ENCODE assay signal across 30 cellular contexts in the genomic region with DNA sequence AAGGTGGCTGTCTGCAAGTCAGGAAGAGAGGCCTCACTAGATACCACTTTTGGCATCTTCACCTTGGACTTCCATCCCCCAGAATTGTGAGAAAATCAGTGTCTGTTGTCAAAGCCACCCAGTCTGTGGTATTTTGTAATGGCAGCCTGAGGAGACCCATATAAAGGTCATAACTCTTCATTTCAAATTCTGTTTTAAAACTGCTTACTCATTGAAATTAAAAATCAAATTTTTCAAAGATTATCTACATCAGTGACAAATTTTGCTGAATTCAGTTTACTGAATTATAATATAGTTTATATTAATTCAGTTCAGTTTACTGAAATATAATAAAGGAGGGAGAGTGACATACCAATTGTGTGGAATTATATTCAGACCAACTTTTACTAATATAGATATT.
"Had no signal": no experiment of that assay in that cellular context is flagged by ENCODE, and none has a peak within 500 bp of the region (broad histone marks: within the 10 kb centered on the region; RNA-seq: fewer than 3 reads in every experiment).

No MANE protein-coding gene starts in this region.

- H3K9me3 ChIP-seq: lower lobe of right lung, neutrophil, right atrium auricular region, stomach, testis, thyroid gland, transverse colon, upper lobe of left lung, vagina had no signal

- H3K4me2 ChIP-seq: neural progenitor cell had no signal

- H3K27ac ChIP-seq: left lung, lower lobe of right lung, neural progenitor cell, neutrophil, parathyroid adenoma, right atrium auricular region, skin epidermis, stomach, testis, thyroid gland, upper lobe of left lung, vagina had no signal

- H3K4me1 ChIP-seq: left lung, lower lobe of right lung, neural progenitor cell, parathyroid adenoma, right atrium auricular region, stomach, testis, thyroid gland, upper lobe of left lung, vagina had no signal

- H3K27me3 ChIP-seq: left lung, neural progenitor cell, neutrophil, right atrium auricular region, stomach, testis, thyroid gland, transverse colon, upper lobe of left lung, vagina had no signal

- DNase-seq: immature natural killer cell; kidney; left colon; left lung; lower lobe of right lung; mammary epithelial cell; mesendoderm; naive B cell; natural killer cell; nephron progenitor cell; occipital lobe; stimulated activated CD4-positive, alpha-beta T cell treated with anti-CD3 and anti-CD28 coated beads, Interleukin-12 subunit alpha, Interleukin-12 subunit beta, amount 100 ng/mL, for 4 hours; stimulated activated CD4-positive, alpha-beta T cell treated with anti-CD3 and anti-CD28 coated beads, Interleukin-15, amount 100 ng/mL, for 24 hours; stimulated activated CD4-positive, alpha-beta T cell treated with anti-CD3 and anti-CD28 coated beads, Interleukin-2, amount 100 ng/mL, for 24 hours; stimulated activated CD4-positive, alpha-beta T cell treated with anti-CD3 and anti-CD28 coated beads, Interleukin-4, amount 100 ng/mL, for 1 hour; stimulated activated naive B cell treated with anti-CD40 and anti-IgM and Interleukin-4, amounts not matched to agents 10 μg/mL and 1 μg/mL and 100 μg/mL, for 72 hours; stimulated activated naive CD8-positive, alpha-beta T cell treated with anti-CD3 and anti-CD28 coated beads, Interleukin-15, Interleukin-2, amounts not matched to agents 100 U/mL and 50 U/mL, for 24 hours; stomach; testis; thyroid gland; transverse colon; upper lobe of left lung had no signal

- ATAC-seq: left lung; lower lobe of right lung; natural killer cell; sciatic nerve; stimulated activated naive B cell treated with anti-CD40 and anti-IgM and Interleukin-4, amounts not matched to agents 10 μg/mL and 1 μg/mL and 100 μg/mL, for 72 hours; stimulated activated naive CD8-positive, alpha-beta T cell treated with anti-CD3 and anti-CD28 coated beads, Interleukin-15, Interleukin-2, amounts not matched to agents 100 U/mL and 50 U/mL, for 24 hours had no signal

- H3K4me3 ChIP-seq: left lung, lower lobe of right lung, neural progenitor cell, right atrium auricular region, skin epidermis, stomach, testis, thyroid gland, transverse colon, upper lobe of left lung, vagina had no signal

- FAIRE-seq: islet of Langerhans, kidney had no signal

- H3K36me3 ChIP-seq: left lung, lower lobe of right lung, neural progenitor cell, neutrophil, right atrium auricular region, stomach, thyroid gland, transverse colon, upper lobe of left lung, vagina had no signal

- H3K9ac ChIP-seq: neural progenitor cell, parathyroid adenoma had no signal

- H2AFZ ChIP-seq: neural progenitor cell, parathyroid adenoma had no signal
